In the genomic region with DNA sequence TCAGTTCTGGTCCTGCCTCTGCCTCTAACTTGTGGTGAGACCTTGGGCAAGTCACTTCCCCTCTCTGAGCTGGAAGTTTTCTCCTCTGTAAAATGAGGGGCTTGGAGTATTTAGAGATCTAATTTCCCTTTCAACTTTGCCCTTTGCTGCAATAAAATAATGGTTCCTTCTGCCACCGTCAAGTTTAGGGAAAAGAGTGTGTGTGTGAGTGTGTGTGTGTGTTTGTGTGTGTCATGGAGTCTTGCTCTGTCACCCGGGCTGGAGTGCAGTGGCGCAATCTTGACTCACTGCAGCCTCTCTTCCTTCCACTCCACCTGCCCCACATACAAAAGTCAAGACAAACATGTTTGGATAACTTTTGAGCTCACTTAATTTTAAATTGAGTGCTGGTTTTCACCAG, we compare ENCODE assay signal across 1 cellular context.
TF ChIP-seq lines count a peak whose summit lies in the region.

No MANE protein-coding gene starts in this region.

TF ChIP-seq in HepG2, 621 proteins besides CTCF, POLR2A, EP300 and RAD21 (continued from another document and continues in another):
- TF ChIP-seq, protein P1, sequence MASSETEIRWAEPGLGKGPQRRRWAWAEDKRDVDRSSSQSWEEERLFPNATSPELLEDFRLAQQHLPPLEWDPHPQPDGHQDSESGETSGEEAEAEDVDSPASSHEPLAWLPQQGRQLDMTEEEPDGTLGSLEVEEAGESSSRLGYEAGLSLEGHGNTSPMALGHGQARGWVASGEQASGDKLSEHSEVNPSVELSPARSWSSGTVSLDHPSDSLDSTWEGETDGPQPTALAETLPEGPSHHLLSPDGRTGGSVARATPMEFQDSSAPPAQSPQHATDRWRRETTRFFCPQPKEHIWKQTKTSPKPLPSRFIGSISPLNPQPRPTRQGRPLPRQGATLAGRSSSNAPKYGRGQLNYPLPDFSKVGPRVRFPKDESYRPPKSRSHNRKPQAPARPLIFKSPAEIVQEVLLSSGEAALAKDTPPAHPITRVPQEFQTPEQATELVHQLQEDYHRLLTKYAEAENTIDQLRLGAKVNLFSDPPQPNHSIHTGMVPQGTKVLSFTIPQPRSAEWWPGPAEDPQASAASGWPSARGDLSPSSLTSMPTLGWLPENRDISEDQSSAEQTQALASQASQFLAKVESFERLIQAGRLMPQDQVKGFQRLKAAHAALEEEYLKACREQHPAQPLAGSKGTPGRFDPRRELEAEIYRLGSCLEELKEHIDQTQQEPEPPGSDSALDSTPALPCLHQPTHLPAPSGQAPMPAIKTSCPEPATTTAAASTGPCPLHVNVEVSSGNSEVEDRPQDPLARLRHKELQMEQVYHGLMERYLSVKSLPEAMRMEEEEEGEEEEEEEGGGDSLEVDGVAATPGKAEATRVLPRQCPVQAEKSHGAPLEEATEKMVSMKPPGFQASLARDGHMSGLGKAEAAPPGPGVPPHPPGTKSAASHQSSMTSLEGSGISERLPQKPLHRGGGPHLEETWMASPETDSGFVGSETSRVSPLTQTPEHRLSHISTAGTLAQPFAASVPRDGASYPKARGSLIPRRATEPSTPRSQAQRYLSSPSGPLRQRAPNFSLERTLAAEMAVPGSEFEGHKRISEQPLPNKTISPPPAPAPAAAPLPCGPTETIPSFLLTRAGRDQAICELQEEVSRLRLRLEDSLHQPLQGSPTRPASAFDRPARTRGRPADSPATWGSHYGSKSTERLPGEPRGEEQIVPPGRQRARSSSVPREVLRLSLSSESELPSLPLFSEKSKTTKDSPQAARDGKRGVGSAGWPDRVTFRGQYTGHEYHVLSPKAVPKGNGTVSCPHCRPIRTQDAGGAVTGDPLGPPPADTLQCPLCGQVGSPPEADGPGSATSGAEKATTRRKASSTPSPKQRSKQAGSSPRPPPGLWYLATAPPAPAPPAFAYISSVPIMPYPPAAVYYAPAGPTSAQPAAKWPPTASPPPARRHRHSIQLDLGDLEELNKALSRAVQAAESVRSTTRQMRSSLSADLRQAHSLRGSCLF (CRISPR knock-in tag; IDR thresholded peaks at IDR 0.05; ENCODE audit: borderline replicate concordance), result no peak
- TF ChIP-seq HDAC6 (IDR thresholded peaks at IDR 0.05; ENCODE audit: low read depth, low read length) (no peak), FOXO1 (CRISPR knock-in tag; IDR thresholded peaks at IDR 0.05) (no peak), NFIB (CRISPR knock-in tag; IDR thresholded peaks at IDR 0.05; ENCODE audit: borderline replicate concordance) (no peak), THRA (CRISPR knock-in tag; IDR thresholded peaks at IDR 0.05; ENCODE audit: borderline replicate concordance) (no peak), ZNF33A (CRISPR knock-in tag; IDR thresholded peaks at IDR 0.05; ENCODE audit: borderline replicate concordance) (no peak), ATF7-NPFF (CRISPR knock-in tag; IDR thresholded peaks at IDR 0.05; ENCODE audit: low read depth) (no peak), RNF219 (CRISPR knock-in tag; IDR thresholded peaks at IDR 0.05) (0 out of 2 replicates have a peak, but pooled peaks have one; percentile 55), MXD1 (CRISPR knock-in tag; IDR thresholded peaks at IDR 0.05) (no peak), IRX3 (CRISPR knock-in tag; IDR thresholded peaks at IDR 0.05; ENCODE audit: borderline replicate concordance, low read depth) (no peak), ZBTB7A (CRISPR knock-in tag; IDR thresholded peaks at IDR 0.05) (no peak), ZBTB20 (CRISPR knock-in tag; IDR thresholded peaks at IDR 0.05; ENCODE audit: borderline replicate concordance, low read depth) (no peak; the same call in 1 of the 2 replicates), ASH2L (IDR thresholded peaks at IDR 0.05; ENCODE audit: insufficient read length, low read depth, low read length) (no peak), POLR2AphosphoS2 (IDR thresholded peaks at IDR 0.05; ENCODE audit: low read depth, low read length) (no peak), ZNF274 (CRISPR knock-in tag; IDR thresholded peaks at IDR 0.05) (peak; percentile 8; the same call in 1 of the 2 replicates), PAF1 (CRISPR knock-in tag; IDR thresholded peaks at IDR 0.05) (no peak), TCF7L2 (IDR thresholded peaks at IDR 0.05; ENCODE audit: low read depth, low read length) (no peak), ZBTB33 (CRISPR knock-in tag; IDR thresholded peaks at IDR 0.05) (no peak), CEBPG (CRISPR knock-in tag; IDR thresholded peaks at IDR 0.05) (peak; percentile 89), PHF8 (CRISPR knock-in tag; IDR thresholded peaks at IDR 0.05) (0 out of 2 replicates have a peak, but pooled peaks have one; percentile 12), ZNF746 (CRISPR knock-in tag; IDR thresholded peaks at IDR 0.05) (peak; percentile 78; the same call in 1 of the 2 replicates), ZNF451 (CRISPR knock-in tag; IDR thresholded peaks at IDR 0.05) (no peak), ZBTB38 (CRISPR knock-in tag; IDR thresholded peaks at IDR 0.05) (peak; percentile 74), SNAPC4 (CRISPR knock-in tag; IDR thresholded peaks at IDR 0.05) (no peak), TBP (CRISPR knock-in tag; IDR thresholded peaks at IDR 0.05) (no peak), SIX4 (CRISPR knock-in tag; IDR thresholded peaks at IDR 0.05) (no peak), ZSCAN21 (CRISPR knock-in tag; IDR thresholded peaks at IDR 0.05; ENCODE audit: borderline replicate concordance) (no peak), ZNF672 (CRISPR knock-in tag; IDR thresholded peaks at IDR 0.05) (no peak), ZHX1 (CRISPR knock-in tag; IDR thresholded peaks at IDR 0.05; ENCODE audit: low read depth) (no peak), ZSCAN29 (CRISPR knock-in tag; conservative IDR thresholded peaks at IDR 0.05) (no peak), ZNF34 (CRISPR knock-in tag; IDR thresholded peaks at IDR 0.05; ENCODE audit: borderline replicate concordance) (no peak)
- TF ChIP-seq, protein P2, sequence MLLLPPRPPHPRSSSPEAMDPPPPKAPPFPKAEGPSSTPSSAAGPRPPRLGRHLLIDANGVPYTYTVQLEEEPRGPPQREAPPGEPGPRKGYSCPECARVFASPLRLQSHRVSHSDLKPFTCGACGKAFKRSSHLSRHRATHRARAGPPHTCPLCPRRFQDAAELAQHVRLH (CRISPR knock-in tag; IDR thresholded peaks at IDR 0.05; ENCODE audit: borderline replicate concordance, low read depth), result no peak
- TF ChIP-seq, protein P3, sequence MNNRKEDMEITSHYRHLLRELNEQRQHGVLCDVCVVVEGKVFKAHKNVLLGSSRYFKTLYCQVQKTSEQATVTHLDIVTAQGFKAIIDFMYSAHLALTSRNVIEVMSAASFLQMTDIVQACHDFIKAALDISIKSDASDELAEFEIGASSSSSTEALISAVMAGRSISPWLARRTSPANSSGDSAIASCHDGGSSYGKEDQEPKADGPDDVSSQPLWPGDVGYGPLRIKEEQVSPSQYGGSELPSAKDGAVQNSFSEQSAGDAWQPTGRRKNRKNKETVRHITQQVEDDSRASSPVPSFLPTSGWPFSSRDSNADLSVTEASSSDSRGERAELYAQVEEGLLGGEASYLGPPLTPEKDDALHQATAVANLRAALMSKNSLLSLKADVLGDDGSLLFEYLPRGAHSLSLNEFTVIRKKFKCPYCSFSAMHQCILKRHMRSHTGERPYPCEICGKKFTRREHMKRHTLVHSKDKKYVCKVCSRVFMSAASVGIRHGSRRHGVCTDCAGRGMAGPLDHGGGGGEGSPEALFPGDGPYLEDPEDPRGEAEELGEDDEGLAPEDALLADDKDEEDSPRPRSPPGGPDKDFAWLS (CRISPR knock-in tag; IDR thresholded peaks at IDR 0.05; ENCODE audit: borderline replicate concordance), result no peak
